16 cellular contexts compared by ENCODE assay signal in the genomic region with DNA sequence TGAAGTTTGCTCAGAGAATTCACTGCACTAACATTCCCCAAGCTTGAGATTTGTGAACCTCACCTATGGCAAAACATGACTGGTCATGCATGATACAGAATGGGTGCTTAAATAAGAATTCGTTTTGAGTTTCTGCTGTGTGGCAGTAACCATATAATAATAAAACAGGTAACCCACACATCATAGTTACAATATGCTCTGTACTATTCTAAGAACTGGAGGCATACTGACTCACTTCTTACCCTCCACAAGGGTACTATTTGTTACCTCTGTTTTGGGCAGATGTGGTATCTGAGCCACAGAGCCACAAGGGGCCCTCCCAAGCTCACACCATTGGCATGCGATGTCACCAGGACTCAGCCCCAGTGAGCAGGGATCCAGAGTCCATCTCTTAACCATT. TPM values are rescaled to one million over a fixed set of nuclear protein-coding genes. Genes with fewer than 3 reads are reported as not detected.
DNase-seq lines count a peak whose midpoint lies in the region; ATAC-seq and TF ChIP-seq lines count a peak whose summit lies in the region.
"Had no signal": no experiment of that assay in that cellular context is flagged by ENCODE, and none has a peak within 500 bp of the region (broad histone marks: within the 10 kb centered on the region; RNA-seq: fewer than 3 reads in every experiment).

No MANE protein-coding gene starts in this region.

- ATAC-seq in left ventricle myocardium superior = no peak
- peak; percentile 55 for ATAC-seq in HG02759 (IDR thresholded peaks at IDR 0.05; ENCODE audit: unreplicated experiment)
- ATAC-seq in stimulated activated naive B cell treated with anti-CD40 and anti-IgM and Interleukin-4, amounts not matched to agents 10 μg/mL and 1 μg/mL and 100 μg/mL, for 72 hours (replicated peaks) = peak; percentile 79 to 84
- ATAC-seq in HG02763 (IDR thresholded peaks at IDR 0.05; ENCODE audit: unreplicated experiment) = no peak
- ATAC-seq in HG03025 (IDR thresholded peaks at IDR 0.05; ENCODE audit: low FRiP score, unreplicated experiment) = no peak
- ATAC-seq: naive thymus-derived CD4-positive, alpha-beta T cell had no signal

- TF ChIP-seq POLR2A in NB4 (IDR thresholded peaks at IDR 0.05; ENCODE audit: extremely low read depth, insufficient read length) = no peak

- H3K27ac Mint-ChIP-seq in stimulated activated naive B cell treated with anti-CD40 and anti-IgM and Interleukin-4, amounts not matched to agents 10 μg/mL and 1 μg/mL and 100 μg/mL, for 72 hours = no peak overlapping the region
- H3K27ac Mint-ChIP-seq: stimulated activated naive CD8-positive, alpha-beta T cell treated with anti-CD3 and anti-CD28 coated beads, Interleukin-15, Interleukin-2, amounts not matched to agents 100 ng/mL and 50 ng/mL, for 24 hours had no signal

- H3K4me3 ChIP-seq in NB4 (ENCODE audit: low read depth, low read length) = no peak overlapping the region
- H3K4me3 ChIP-seq: cardiac muscle cell had no signal

- no peaks in the 10 kb centered on the region for H3K27me3 Mint-ChIP-seq in stimulated activated naive B cell treated with anti-CD40 and anti-IgM and Interleukin-4, amounts not matched to agents 10 μg/mL and 1 μg/mL and 100 μg/mL, for 72 hours
- H3K27me3 Mint-ChIP-seq: naive thymus-derived CD4-positive, alpha-beta T cell; stimulated activated naive CD8-positive, alpha-beta T cell treated with anti-CD3 and anti-CD28 coated beads, Interleukin-15, Interleukin-2, amounts not matched to agents 100 ng/mL and 50 ng/mL, for 24 hours had no signal

- peaks cover 12 to 22% of the 10 kb centered on the region in 2 donors for H3K4me1 Mint-ChIP-seq in stimulated activated naive B cell treated with anti-CD40 and anti-IgM and Interleukin-4, amounts not matched to agents 10 μg/mL and 1 μg/mL and 100 μg/mL, for 72 hours

- no peaks in the 10 kb centered on the region for H3K36me3 Mint-ChIP-seq in stimulated activated naive B cell treated with anti-CD40 and anti-IgM and Interleukin-4, amounts not matched to agents 10 μg/mL and 1 μg/mL and 100 μg/mL, for 72 hours
- H3K36me3 Mint-ChIP-seq: immature natural killer cell had no signal

- no peak for TF ChIP-seq CTCF in NB4 (IDR thresholded peaks at IDR 0.05; ENCODE audit: low read depth, low read length)

- H3K4me3 Mint-ChIP-seq in stimulated activated naive B cell treated with anti-CD40 and anti-IgM and Interleukin-4, amounts not matched to agents 10 μg/mL and 1 μg/mL and 100 μg/mL, for 72 hours = no peak overlapping the region
- H3K4me3 Mint-ChIP-seq: naive thymus-derived CD4-positive, alpha-beta T cell; stimulated activated naive CD8-positive, alpha-beta T cell treated with anti-CD3 and anti-CD28 coated beads, Interleukin-15, Interleukin-2, amounts not matched to agents 100 ng/mL and 50 ng/mL, for 24 hours had no signal

- no peaks in the 10 kb centered on the region for H3K9me3 Mint-ChIP-seq in stimulated activated naive B cell treated with anti-CD40 and anti-IgM and Interleukin-4, amounts not matched to agents 10 μg/mL and 1 μg/mL and 100 μg/mL, for 72 hours
- H3K9me3 Mint-ChIP-seq: immature natural killer cell; stimulated activated naive CD8-positive, alpha-beta T cell treated with anti-CD3 and anti-CD28 coated beads, Interleukin-15, Interleukin-2, amounts not matched to agents 100 ng/mL and 50 ng/mL, for 24 hours had no signal

- DNase-seq in cardiac septum (ENCODE audit: low spot score) (peak; percentile 20), left ventricle myocardium superior (no peak), NB4 (ENCODE audit: low read depth) (peak; percentile 66), COLO829 (ENCODE audit: low spot score) (no peak)
- DNase-seq in stimulated activated naive B cell treated with anti-CD40 and anti-IgM and Interleukin-4, amounts not matched to agents 10 μg/mL and 1 μg/mL and 100 μg/mL, for 72 hours = no peak
- DNase-seq: BE2C; immature natural killer cell; naive thymus-derived CD4-positive, alpha-beta T cell; NCI-H1048; NCI-H774; stimulated activated CD4-positive, alpha-beta T cell treated with anti-CD3 and anti-CD28 coated beads, Interleukin-12 subunit alpha, Interleukin-12 subunit beta, amount 100 ng/mL, for 4 hours had no signal

- intact Hi-C loops in cardiac septum (cut with DNase I) (no loop called here), left ventricle myocardium superior (cut with micrococcal nuclease) (no loop called here)

RNA-seq across cellular contexts. Expression of a gene that starts 17.6 kb away (rescaled TPM):
- 5.5 TPM for total RNA-seq in cardiac septum
- total RNA-seq in left ventricle myocardium superior = 7.1 TPM

Comparison
In these comparisons a context has a peak if more than half of its experiments do, and no peak if none do; other contexts are left out.
1. DNase-seq: peak in cardiac septum (single experiment) and NB4 (single experiment); none in left ventricle myocardium superior (single experiment), stimulated activated naive B cell treated with anti-CD40 and anti-IgM and Interleukin-4, amounts not matched to agents 10 μg/mL and 1 μg/mL and 100 μg/mL, for 72 hours (single experiment) and COLO829 (single experiment).
2. ATAC-seq: peak in HG02759 (single experiment) and stimulated activated naive B cell treated with anti-CD40 and anti-IgM and Interleukin-4, amounts not matched to agents 10 μg/mL and 1 μg/mL and 100 μg/mL, for 72 hours (2 of 2); none in left ventricle myocardium superior (single experiment), HG02763 (single experiment) and HG03025 (single experiment).